Comparison of ENCODE assay signal across 7 cellular contexts in the genomic region with DNA sequence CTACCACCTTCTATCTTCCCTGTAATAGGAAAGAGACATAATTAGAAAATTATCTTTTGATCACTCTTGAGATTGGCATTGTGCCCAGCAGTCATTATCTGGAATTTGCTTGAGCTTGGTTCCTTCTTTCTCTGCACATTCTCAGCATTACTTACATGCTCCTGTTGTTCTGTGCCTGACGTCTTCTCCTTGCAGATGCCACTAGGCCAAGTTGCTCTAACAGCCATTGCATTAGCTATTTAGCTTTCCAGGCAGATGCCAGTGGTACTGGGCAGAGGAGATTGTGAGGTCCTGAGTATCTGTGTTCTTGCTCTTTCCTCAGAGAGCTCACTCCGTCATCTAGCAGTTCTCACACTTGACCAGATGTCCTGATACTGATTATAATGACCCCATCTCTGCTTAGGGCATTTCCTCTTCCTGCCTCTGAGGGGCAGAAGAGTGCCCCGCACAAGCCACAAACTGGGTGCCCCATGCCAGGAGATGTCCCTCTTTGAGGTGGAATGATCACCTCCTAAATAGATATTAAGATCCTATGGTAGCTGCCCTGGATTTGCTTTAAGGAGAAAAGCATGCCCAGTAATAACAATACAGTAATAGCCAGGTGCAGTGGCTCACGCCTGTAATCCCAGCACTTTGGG. TPM values are rescaled to one million over a fixed set of nuclear protein-coding genes. Genes with fewer than 3 reads are reported as not detected.
DNase-seq lines count a peak whose midpoint lies in the region; ATAC-seq and TF ChIP-seq lines count a peak whose summit lies in the region.
"Had no signal": no experiment of that assay in that cellular context is flagged by ENCODE, and none has a peak within 500 bp of the region (broad histone marks: within the 10 kb centered on the region; RNA-seq: fewer than 3 reads in every experiment).

No MANE protein-coding gene starts in this region.

- peaks cover 41% of the 10 kb centered on the region for H3K36me3 Mint-ChIP-seq in endothelial cell (ENCODE audit: low read depth, unreplicated experiment)

- DNase-seq in AML-193 (lab: John Stamatoyannopoulos, UW), result peak; percentile 40 to 66
- DNase-seq in endothelial cell (ENCODE audit: low spot score), result no peak
- no peak for DNase-seq in NCI-H226
- no peak for DNase-seq in NCI-H128 (lab: John Stamatoyannopoulos, UW; ENCODE audit: unreplicated experiment)
- DNase-seq: activated CD4-positive, alpha-beta T cell treated with anti-CD3 and anti-CD28 coated beads for 1 hour had no signal

- H3K4me1 Mint-ChIP-seq in endothelial cell (ENCODE audit: unreplicated experiment), result peaks cover 35% of the 10 kb centered on the region

- H3K4me3 Mint-ChIP-seq in endothelial cell (ENCODE audit: unreplicated experiment), result peak overlapping the region; percentile 52

- no peak for ATAC-seq in HG03565 (IDR thresholded peaks at IDR 0.05; ENCODE audit: unreplicated experiment)

- TF ChIP-seq CTCF in LNCAP (IDR thresholded peaks at IDR 0.05) (peak; percentile 42), endothelial cell (IDR thresholded peaks at IDR 0.05; ENCODE audit: unreplicated experiment) (peak; percentile 34)

- H3K9me3 Mint-ChIP-seq in endothelial cell (ENCODE audit: unreplicated experiment), result no peaks in the 10 kb centered on the region

- H3K27me3 Mint-ChIP-seq in endothelial cell (ENCODE audit: unreplicated experiment), result peaks cover 8% of the 10 kb centered on the region

- H3K27ac Mint-ChIP-seq in endothelial cell (ENCODE audit: unreplicated experiment), result no peak overlapping the region

RNA-seq across cellular contexts. Expression of a gene that starts 30.7 kb away (rescaled TPM):
- total RNA-seq in endothelial cell (ENCODE audit: unreplicated experiment), result 69.5 TPM

RNA-seq across cellular contexts. Expression of a gene that starts 31.1 kb away (rescaled TPM):
- total RNA-seq in endothelial cell (ENCODE audit: unreplicated experiment), result 23.2 TPM

RNA-seq across cellular contexts. Expression of a gene that starts 49.3 kb away (rescaled TPM):
- 4.4 TPM for total RNA-seq in endothelial cell (ENCODE audit: unreplicated experiment)

RNA-seq across cellular contexts. Expression of a gene that starts 52.4 kb away (rescaled TPM):
- total RNA-seq in endothelial cell (ENCODE audit: unreplicated experiment), result 85.6 TPM

RNA-seq across cellular contexts. Expression of a gene that starts 52.7 kb away (rescaled TPM):
- total RNA-seq in endothelial cell (ENCODE audit: unreplicated experiment), result 6.1 TPM

Comparison
In these comparisons a context has a peak if more than half of its experiments do, and no peak if none do; other contexts are left out.
1. DNase-seq: peak in AML-193 (2 of 2); none in endothelial cell (single experiment), NCI-H226 (single experiment) and NCI-H128 (single experiment).